ENCODE assay signal across 10 cellular contexts in genomic region chr10:60480865-60481563, GRCh38.
DNase-seq lines count a peak whose midpoint lies in the region; ATAC-seq and TF ChIP-seq lines count a peak whose summit lies in the region.
"Had no signal": no experiment of that assay in that cellular context is flagged by ENCODE, and none has a peak within 500 bp of the region (broad histone marks: within the 10 kb centered on the region; RNA-seq: fewer than 3 reads in every experiment).

No MANE protein-coding gene starts in this region.

- H3K4me1 ChIP-seq in endodermal cell (ENCODE audit: control insufficient read depth, insufficient read depth, low read length): no peaks in the 10 kb centered on the region

- H3K4me1 Mint-ChIP-seq in endodermal cell: peaks cover 32% of the 10 kb centered on the region

- no peaks in the 10 kb centered on the region for H3K9me3 ChIP-seq in endodermal cell (ENCODE audit: control insufficient read depth, low read length)
- H3K9me3 ChIP-seq: transverse colon had no signal

- DNase-seq in HPDE6-E6E7 (ENCODE audit: extremely low spot score): peak; percentile 49
- DNase-seq in brain microvascular endothelial cell: peak; percentile 63
- DNase-seq in inferior parietal cortex (ENCODE audit: extremely low spot score): peak; percentile 85
- no peak for DNase-seq in DMS79 (lab: John Stamatoyannopoulos, UW)
- DNase-seq in endodermal cell: no peak
- DNase-seq in NCI-H2227 treated with DMSO at 0.1 percent for 48 hours (lab: John Stamatoyannopoulos, UW): no peak
- DNase-seq: transverse colon had no signal

- H3K9me3 Mint-ChIP-seq in endodermal cell: no peaks in the 10 kb centered on the region

- H3K27ac ChIP-seq in brain microvascular endothelial cell (peak overlapping the region; percentile 2), temporal lobe (ENCODE audit: low read depth, low read length) (peak overlapping the region; percentile 83), endodermal cell (ENCODE audit: low read depth, low read length) (no peak overlapping the region)
- H3K27ac ChIP-seq: transverse colon had no signal

- no peak overlapping the region for H3K9ac ChIP-seq in endodermal cell (ENCODE audit: extremely low read depth, low read length, poor library complexity, severe bottlenecking)

- H3K27me3 ChIP-seq in brain microvascular endothelial cell (replicated peaks) (no peaks in the 10 kb centered on the region), endodermal cell (ENCODE audit: control insufficient read depth, insufficient read depth, low read length, poor library complexity, severe bottlenecking) (no peaks in the 10 kb centered on the region)
- H3K27me3 ChIP-seq: transverse colon had no signal

- ATAC-seq in HG03571 (IDR thresholded peaks at IDR 0.05; ENCODE audit: unreplicated experiment): no peak

- H3K27me3 Mint-ChIP-seq in endodermal cell (ENCODE audit: insufficient read depth): no peaks in the 10 kb centered on the region
- H3K27me3 Mint-ChIP-seq: activated naive CD8-positive, alpha-beta T cell had no signal

- H3K36me3 Mint-ChIP-seq in endodermal cell (ENCODE audit: low read depth): no peaks in the 10 kb centered on the region
- H3K36me3 Mint-ChIP-seq: activated naive CD8-positive, alpha-beta T cell had no signal

- H3K4me3 ChIP-seq in brain microvascular endothelial cell (ENCODE audit: low read depth, low read length) (no peak overlapping the region), endodermal cell (ENCODE audit: low read length) (no peak overlapping the region)
- H3K4me3 ChIP-seq: transverse colon had no signal

- H3K27ac Mint-ChIP-seq in endodermal cell: no peak overlapping the region
- H3K27ac Mint-ChIP-seq: activated naive CD8-positive, alpha-beta T cell had no signal

- 97 to 98% methylated on average over 4 to 8 of the region's 8 CpGs for WGBS in endodermal cell (ENCODE audit: insufficient coverage in 1 of 2, insufficient read length in 1 of 2), 2 experiments

- TF ChIP-seq CTCF in brain microvascular endothelial cell (IDR thresholded peaks at IDR 0.05; ENCODE audit: low read depth, low read length, missing control alignments): no peak
- TF ChIP-seq CTCF in endodermal cell (conservative IDR thresholded peaks at IDR 0.05): no peak

- H3K4me3 Mint-ChIP-seq in endodermal cell: no peak overlapping the region
- H3K4me3 Mint-ChIP-seq: activated naive CD8-positive, alpha-beta T cell had no signal

- H3K36me3 ChIP-seq in brain microvascular endothelial cell (replicated peaks) (no peaks in the 10 kb centered on the region), endodermal cell (ENCODE audit: control insufficient read depth, insufficient read depth, low read length) (no peaks in the 10 kb centered on the region)
- H3K36me3 ChIP-seq: transverse colon had no signal

- in situ Hi-C loops in brain microvascular endothelial cell (cut with HindIII; ENCODE audit: low pct_ligation_motif_present, low sequenced_read_pairs): no loop called here

Comparison
In these comparisons a context has a peak if more than half of its experiments do, and no peak if none do; other contexts are left out.
1. DNase-seq: peak in HPDE6-E6E7 (single experiment), brain microvascular endothelial cell (single experiment) and inferior parietal cortex (single experiment); none in DMS79 (single experiment), endodermal cell (single experiment) and NCI-H2227 treated with DMSO at 0.1 percent for 48 hours (single experiment).